8 cellular contexts compared by ENCODE assay signal in genomic region chr7:92833766-92834605, GRCh38. TPM values are rescaled to one million over a fixed set of nuclear protein-coding genes. Genes with fewer than 3 reads are reported as not detected.
A peak's percentile ranks its signal among the peaks of the same experiment; 100 is the strongest.
DNase-seq lines count a peak whose midpoint lies in the region; ATAC-seq and TF ChIP-seq lines count a peak whose summit lies in the region.

No MANE protein-coding gene starts in this region.

- H3K27ac ChIP-seq in right atrium auricular region = peak overlapping the region; percentile 95
- H3K27ac ChIP-seq in rectal smooth muscle tissue (ENCODE audit: low read depth, low read length) = peak overlapping the region; percentile 84

- peak; percentile 51 for DNase-seq in HuH-7.5 (ENCODE audit: low spot score)
- DNase-seq in T-helper 1 cell = peak; percentile 49 to 87 (median 67)
- DNase-seq in amygdala (lab: John Stamatoyannopoulos, UW) = peak in 47 of 56 donors; percentile 11 to 80 (median 57)
- peak; percentile 80 for DNase-seq in right atrium auricular region (ENCODE audit: low spot score)
- DNase-seq in NCI-H2029 treated with DMSO at 0.1 percent for 48 hours (lab: John Stamatoyannopoulos, UW) = no peak

- H3K9ac ChIP-seq in ES-I3 (ENCODE audit: low read depth, low read length) (peak overlapping the region; percentile 70), rectal smooth muscle tissue (ENCODE audit: low read length) (peak overlapping the region; percentile 66)

- H3K27me3 ChIP-seq in right atrium auricular region (no peaks in the 10 kb centered on the region), rectal smooth muscle tissue (ENCODE audit: control insufficient read depth, insufficient read depth, low read length) (no peaks in the 10 kb centered on the region)

- H3K4me3 ChIP-seq in right atrium auricular region (peak overlapping the region; percentile 84 to 86), rectal smooth muscle tissue (ENCODE audit: low read length) (peak overlapping the region; percentile 79)

- ATAC-seq in GM21447 (IDR thresholded peaks at IDR 0.05; ENCODE audit: unreplicated experiment) = peak; percentile 47

- no peaks in the 10 kb centered on the region for H3K36me3 ChIP-seq in ES-I3 (ENCODE audit: insufficient read depth, low read length)
- no peaks in the 10 kb centered on the region for H3K36me3 ChIP-seq in right atrium auricular region
- no peaks in the 10 kb centered on the region for H3K36me3 ChIP-seq in rectal smooth muscle tissue (ENCODE audit: control insufficient read depth, insufficient read depth, low read length)

- TF ChIP-seq CTCF in right atrium auricular region (IDR thresholded peaks at IDR 0.05) = peak in 1 of 2 donors; percentile 48

- H3K4me1 ChIP-seq in ES-I3 (ENCODE audit: insufficient read depth, low read length) (peaks cover 21% of the 10 kb centered on the region), right atrium auricular region (peaks cover 0 to 28% of the 10 kb centered on the region in 2 donors), rectal smooth muscle tissue (ENCODE audit: control insufficient read depth, insufficient read depth, low read length) (peaks cover 5% of the 10 kb centered on the region)

- H3K9me3 ChIP-seq in ES-I3 (ENCODE audit: control insufficient read depth, insufficient read depth, low read length) = no peaks in the 10 kb centered on the region
- no peaks in the 10 kb centered on the region for H3K9me3 ChIP-seq in right atrium auricular region

RNA-seq across cellular contexts. Expression of gene CDK6, which starts 2.4 kb away (rescaled TPM):
- 10 to 100 TPM; 10.6 to 12.4 TPM for total RNA-seq in right atrium auricular region
